1 cellular context compared by ENCODE assay signal in the genomic region with DNA sequence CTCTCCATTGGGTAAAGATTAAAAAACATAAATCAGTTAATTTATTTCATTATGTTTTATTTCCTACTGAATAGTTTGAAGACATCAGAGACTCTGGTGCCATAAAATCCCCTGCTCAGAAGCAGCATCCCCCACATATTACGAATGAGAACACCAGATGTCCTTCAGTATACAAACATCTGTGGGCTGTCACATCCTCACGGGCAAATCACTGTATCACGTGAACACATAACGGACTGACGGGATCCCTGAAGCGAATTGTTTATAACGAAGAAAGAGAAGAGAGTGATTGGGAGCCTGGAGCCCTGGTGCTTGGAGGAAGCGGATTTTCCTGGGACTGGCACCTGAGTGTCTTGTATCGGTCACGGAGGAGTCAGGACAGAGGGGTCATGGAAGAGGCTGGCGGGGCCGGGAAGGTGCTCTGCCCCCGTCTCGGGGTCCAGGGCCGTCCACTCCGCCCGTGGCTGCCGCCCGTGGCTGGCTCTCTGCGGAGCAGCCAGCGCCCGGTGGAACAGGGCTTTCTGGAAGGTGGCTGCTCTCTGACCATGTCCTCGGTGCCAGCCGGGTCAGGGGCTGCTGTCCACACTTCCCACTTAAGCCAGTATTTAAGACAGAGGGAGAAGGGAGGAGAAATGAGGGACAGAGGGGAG.
TF ChIP-seq lines count a peak whose summit lies in the region.

No MANE protein-coding gene starts in this region.

TF ChIP-seq in IMR-90, 13 proteins besides CTCF, POLR2A, EP300 and RAD21:
- TF ChIP-seq RCOR1 (IDR thresholded peaks at IDR 0.05; ENCODE audit: insufficient replicate concordance, low read length) = no peak
- TF ChIP-seq, protein P1, sequence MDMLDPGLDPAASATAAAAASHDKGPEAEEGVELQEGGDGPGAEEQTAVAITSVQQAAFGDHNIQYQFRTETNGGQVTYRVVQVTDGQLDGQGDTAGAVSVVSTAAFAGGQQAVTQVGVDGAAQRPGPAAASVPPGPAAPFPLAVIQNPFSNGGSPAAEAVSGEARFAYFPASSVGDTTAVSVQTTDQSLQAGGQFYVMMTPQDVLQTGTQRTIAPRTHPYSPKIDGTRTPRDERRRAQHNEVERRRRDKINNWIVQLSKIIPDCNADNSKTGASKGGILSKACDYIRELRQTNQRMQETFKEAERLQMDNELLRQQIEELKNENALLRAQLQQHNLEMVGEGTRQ (IDR thresholded peaks at IDR 0.05; ENCODE audit: low read depth, low read length) = peak; percentile 23; the same call in 1 of the 2 replicates
- TF ChIP-seq BHLHE40 (IDR thresholded peaks at IDR 0.05; ENCODE audit: low read depth, low read length) = peak; percentile 18; the same call in 1 of the 2 replicates
- no peak for TF ChIP-seq MAFK (IDR thresholded peaks at IDR 0.05; ENCODE audit: low read depth, low read length)
- no peak for TF ChIP-seq MAZ (IDR thresholded peaks at IDR 0.05; ENCODE audit: borderline replicate concordance, low read depth, low read length)
